21 cellular contexts compared by ENCODE assay signal in genomic region chr3:139264375-139264774, GRCh38.
"Had no signal": no experiment of that assay in that cellular context is flagged by ENCODE, and none has a peak within 500 bp of the region (broad histone marks: within the 10 kb centered on the region; RNA-seq: fewer than 3 reads in every experiment).

No MANE protein-coding gene starts in this region.

- DNase-seq: KBM-7, NCI-H1092, NCI-H1105 treated with DMSO at 0.1 percent for 48 hours, NCI-H1417 treated with DMSO at 0.1 percent for 48 hours, NCI-H146, NCI-H1694 treated with DMSO at 0.1 percent for 48 hours, NCI-H1930, NCI-H2081, NCI-H2107, NCI-H2171, NCI-H226, NCI-H446, NCI-H510A, NCI-H524 treated with DMSO at 0.1 percent for 48 hours, NCI-H69, NCI-H774, Right ventricle myocardium superior, RPMI8226, SIG-M5 had no signal

- H3K27ac ChIP-seq: SJSA1, SK-N-MC had no signal

- H3K4me1 ChIP-seq: SJSA1 had no signal

- H3K9me3 ChIP-seq: SJSA1 had no signal

- H3K27me3 ChIP-seq: SJSA1 had no signal

- H3K4me3 ChIP-seq: SJSA1, SK-N-MC had no signal

- H3K36me3 ChIP-seq: SJSA1 had no signal
